ENCODE assay signal across 21 cellular contexts in the genomic region with DNA sequence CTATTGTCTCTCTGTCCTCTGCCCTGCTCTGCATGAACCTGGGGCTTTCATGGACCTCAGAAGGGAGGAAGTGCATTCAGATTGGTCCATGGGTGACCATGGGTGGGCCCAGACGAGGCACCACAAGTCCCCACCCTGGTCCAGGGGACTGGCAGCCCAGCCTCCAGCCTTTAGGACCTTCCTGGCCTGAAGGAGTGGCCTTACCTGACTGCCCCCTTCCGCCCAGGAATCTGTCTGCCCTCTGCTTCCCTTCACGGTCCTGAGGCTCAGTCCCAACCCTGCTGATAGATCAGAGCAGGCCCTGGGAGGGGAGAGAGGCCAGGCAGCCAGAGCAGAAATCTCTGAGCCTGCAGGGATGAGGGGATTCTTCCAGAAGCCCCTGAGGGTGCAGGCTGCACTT.
DNase-seq lines count a peak whose midpoint lies in the region; ATAC-seq, FAIRE-seq and TF ChIP-seq lines count a peak whose summit lies in the region.
"Had no signal": no experiment of that assay in that cellular context is flagged by ENCODE, and none has a peak within 500 bp of the region (broad histone marks: within the 10 kb centered on the region; RNA-seq: fewer than 3 reads in every experiment).

No MANE protein-coding gene starts in this region.

- no peaks in the 10 kb centered on the region for H3K36me3 ChIP-seq in H1 (ENCODE audit: control insufficient read depth in 2 of 4, insufficient read depth in 4 of 4, low read length in 3 of 4)
- no peaks in the 10 kb centered on the region for H3K36me3 ChIP-seq in sigmoid colon
- H3K36me3 ChIP-seq in upper lobe of right lung, result no peaks in the 10 kb centered on the region
- H3K36me3 ChIP-seq: BLaER1 treated with 17β-estradiol and CSF1 and Interleukin-3, amounts not matched to agents 10 nM and 100 nM; HAP-1 had no signal

- CTCF ChIA-PET in H1 (lab: Charles Lee; ENCODE audit: partially characterized antibody), result interaction anchor here (1.1 kb wide), 1 partner anchor 10 kb away, joined by 3 read pairs; no protein-coding TSS in a partner anchor

- no peak overlapping the region for H3K18ac ChIP-seq in H1 (ENCODE audit: extremely low read depth, low read length)

- no peak overlapping the region for H3K14ac ChIP-seq in H1 (ENCODE audit: insufficient read length)

- H3K9ac ChIP-seq in H1 (replicated peaks in 1 of 4; ENCODE audit: extremely low read depth in 1 of 4, low read depth in 3 of 4, low read length in 3 of 4), result no peak overlapping the region; a peak in 1 of 7 replicates
- H3K9ac ChIP-seq: BLaER1 treated with 17β-estradiol and CSF1 and Interleukin-3, amounts not matched to agents 10 nM and 100 nM had no signal

- H4K20me1 ChIP-seq in H1 (replicated peaks in 1 of 2; ENCODE audit: control insufficient read depth in 1 of 2, insufficient read depth in 2 of 2, low read length in 2 of 2), result no peaks in the 10 kb centered on the region
- H4K20me1 ChIP-seq: BLaER1 treated with 17β-estradiol and CSF1 and Interleukin-3, amounts not matched to agents 10 nM and 100 nM had no signal

- H3K56ac ChIP-seq in H1 (replicated peaks; ENCODE audit: insufficient read length, low read depth, low read length), result no peak overlapping the region

- no peak overlapping the region for H2BK120ac ChIP-seq in H1 (replicated peaks; ENCODE audit: low read depth, low read length)

- no peaks in the 10 kb centered on the region for H3K79me2 ChIP-seq in H1 (ENCODE audit: control insufficient read depth in 1 of 2, insufficient read depth in 2 of 2, low read length in 2 of 2)

- no peak overlapping the region for H2AK5ac ChIP-seq in H1 (ENCODE audit: low read depth, low read length)

- H3K4me1 Mint-ChIP-seq in CD14-positive monocyte, result no peaks in the 10 kb centered on the region
- no peaks in the 10 kb centered on the region for H3K4me1 Mint-ChIP-seq in natural killer cell
- H3K4me1 Mint-ChIP-seq: B cell; CD4-positive, CD25-positive, alpha-beta regulatory T cell; CD8-positive, alpha-beta memory T cell had no signal

- intact Hi-C loops in CD14-positive monocyte (cut with micrococcal nuclease) (no loop called here), sigmoid colon (cut with DNase I) (no loop called here), upper lobe of right lung (cut with DNase I) (no loop called here), natural killer cell (cut with micrococcal nuclease) (no loop called here)

- no peak for TF ChIP-seq EP300 in H1 (IDR thresholded peaks at IDR 0.05; ENCODE audit: borderline replicate concordance in 1 of 2, low read depth in 2 of 2, low read length in 2 of 2)
- no peak for TF ChIP-seq EP300 in sigmoid colon (IDR thresholded peaks at IDR 0.05)

- H4K5ac ChIP-seq in H1 (ENCODE audit: insufficient read length, low read depth, low read length), result no peak overlapping the region

- TF ChIP-seq POLR2A in H1 (IDR thresholded peaks at IDR 0.05; ENCODE audit: control extremely low read depth in 1 of 2, low read depth in 2 of 2, low read length in 2 of 2) (no peak), sigmoid colon (IDR thresholded peaks at IDR 0.05) (no peak)

- ATAC-seq in upper lobe of right lung (peak; percentile 16), natural killer cell (no peak), HG02840 (IDR thresholded peaks at IDR 0.05; ENCODE audit: low FRiP score, unreplicated experiment) (no peak)

- H2AFZ ChIP-seq in H1 (ENCODE audit: low read length), result no peak overlapping the region

- H3K4ac ChIP-seq in H1 (replicated peaks; ENCODE audit: insufficient read length, low read depth, low read length), result no peak overlapping the region

- peak; percentile 40 for DNase-seq in CD14-positive monocyte (ENCODE audit: low spot score)
- no peak for DNase-seq in H1 (ENCODE audit: low read depth in 1 of 2, low spot score in 2 of 2)
- peak; percentile 43 for DNase-seq in sigmoid colon
- DNase-seq in upper lobe of right lung, result no peak
- DNase-seq in natural killer cell, result no peak
- no peak for DNase-seq in NCI-H2227 treated with DMSO at 0.1 percent for 48 hours (lab: John Stamatoyannopoulos, UW)
- DNase-seq: CD4-positive, CD25-positive, alpha-beta regulatory T cell; CD8-positive, alpha-beta memory T cell; COR-L47; DMS 273 treated with DMSO at 0.1 percent for 48 hours; DMS53; DND-41; IMR-90 had no signal

- H3K36me3 Mint-ChIP-seq in CD14-positive monocyte, result no peaks in the 10 kb centered on the region
- H3K36me3 Mint-ChIP-seq in natural killer cell, result no peaks in the 10 kb centered on the region
- H3K36me3 Mint-ChIP-seq: CD4-positive, CD25-positive, alpha-beta regulatory T cell; CD8-positive, alpha-beta memory T cell had no signal

- WGBS in H1 (ENCODE audit: extremely low coverage in 1 of 2, insufficient coverage in 1 of 2, insufficient read length in 1 of 2, insufficient replicate concordance in 2 of 2, low coverage in 1 of 2, low lambda C conversion rate in 2 of 2, missing lambda C conversion rate in 1 of 2), 2 experiments, result 84% methylated on average over 3 of the region's 3 CpGs; no CpG with 5 or more reads in 1 of the 2 experiments
- 45 to 67% methylated on average over 3 of the region's 3 CpGs for WGBS in sigmoid colon, 2 donors

- H3K9me3 Mint-ChIP-seq in CD14-positive monocyte (peaks cover 0 to 4% (median 0%) of the 10 kb centered on the region in 7 donors), natural killer cell (peaks cover 9 to 18% of the 10 kb centered on the region in 2 donors)

- peaks cover 0 to 2% (median 1%) of the 10 kb centered on the region in 3 donors for H3K27me3 Mint-ChIP-seq in CD14-positive monocyte (ENCODE audit: low read depth in 3 of 3)
- no peaks in the 10 kb centered on the region for H3K27me3 Mint-ChIP-seq in natural killer cell (ENCODE audit: low read depth in 2 of 2)
- H3K27me3 Mint-ChIP-seq: B cell; CD4-positive, CD25-positive, alpha-beta regulatory T cell; CD8-positive, alpha-beta memory T cell had no signal

- H3K23ac ChIP-seq in H1 (ENCODE audit: insufficient read length), result no peak overlapping the region

- no peak overlapping the region for H2BK15ac ChIP-seq in H1 (ENCODE audit: low read length)

- H3K4me1 ChIP-seq in H1 (replicated peaks in 1 of 4; ENCODE audit: control insufficient read depth in 3 of 4, insufficient read depth in 4 of 4, low read length in 3 of 4), result no peaks in the 10 kb centered on the region
- no peaks in the 10 kb centered on the region for H3K4me1 ChIP-seq in sigmoid colon
- no peaks in the 10 kb centered on the region for H3K4me1 ChIP-seq in upper lobe of right lung
- H3K4me1 ChIP-seq: BLaER1 treated with 17β-estradiol and CSF1 and Interleukin-3, amounts not matched to agents 10 nM and 100 nM; HAP-1 had no signal

- H3K4me3 Mint-ChIP-seq in CD14-positive monocyte, result no peak overlapping the region
- no peak overlapping the region for H3K4me3 Mint-ChIP-seq in natural killer cell
- H3K4me3 Mint-ChIP-seq: B cell; CD4-positive, CD25-positive, alpha-beta regulatory T cell; CD8-positive, alpha-beta memory T cell had no signal

- TF ChIP-seq RAD21 in H1 (IDR thresholded peaks at IDR 0.05 in 1 of 2, conservative IDR thresholded peaks at IDR 0.05 in 1 of 2; ENCODE audit: low read depth in 2 of 2, low read length in 2 of 2), result no peak

- no peak overlapping the region for H2BK12ac ChIP-seq in H1 (ENCODE audit: low read depth, low read length)

- no peak overlapping the region for H3K27ac Mint-ChIP-seq in CD14-positive monocyte
- no peak overlapping the region for H3K27ac Mint-ChIP-seq in natural killer cell
- H3K27ac Mint-ChIP-seq: B cell; CD4-positive, CD25-positive, alpha-beta regulatory T cell had no signal

- H2BK20ac ChIP-seq in H1 (ENCODE audit: low read length), result no peak overlapping the region

- no peak overlapping the region for H3K27ac ChIP-seq in H1 (ENCODE audit: low read depth, low read length)
- no peak overlapping the region for H3K27ac ChIP-seq in sigmoid colon
- H3K27ac ChIP-seq in upper lobe of right lung, result no peak overlapping the region
- H3K27ac ChIP-seq: BLaER1 treated with 17β-estradiol and CSF1 and Interleukin-3, amounts not matched to agents 10 nM and 100 nM; HL-60 had no signal

- H3K23me2 ChIP-seq in H1 (ENCODE audit: low read depth, low read length), result no peaks in the 10 kb centered on the region

- no peak for FAIRE-seq in H1 (lab: Jason Lieb, UNC)
- FAIRE-seq: G401.6, GM12891, GM19239 had no signal

- H3K4me3 ChIP-seq in H1 (ENCODE audit: extremely low read depth in 1 of 4, insufficient read depth in 2 of 4, low read depth in 3 of 4, low read length in 4 of 4) (no peak overlapping the region), sigmoid colon (no peak overlapping the region), upper lobe of right lung (no peak overlapping the region)
- H3K4me3 ChIP-seq: BLaER1 treated with 17β-estradiol and CSF1 and Interleukin-3, amounts not matched to agents 10 nM and 100 nM; HAP-1 had no signal

- peaks cover 3 to 5% of the 10 kb centered on the region in 2 experiments; a peak in 1 of 4 replicates for H3K9me3 ChIP-seq in H1 (ENCODE audit: insufficient read depth in 2 of 2, low read depth in 1 of 2, low read length in 1 of 2)
- no peaks in the 10 kb centered on the region for H3K9me3 ChIP-seq in sigmoid colon
- H3K9me3 ChIP-seq in upper lobe of right lung, result no peaks in the 10 kb centered on the region

- H4K8ac ChIP-seq in H1 (ENCODE audit: extremely low read depth, insufficient read depth, low read length), result peak overlapping the region; percentile 85

- H3K79me1 ChIP-seq in H1 (ENCODE audit: low read depth, low read length), result no peaks in the 10 kb centered on the region

- H2BK5ac ChIP-seq in H1 (ENCODE audit: low read depth, low read length), result no peak overlapping the region

- H3K4me2 ChIP-seq in H1 (ENCODE audit: insufficient read depth in 1 of 2, low read depth in 2 of 2, low read length in 2 of 2), result no peak overlapping the region
- H3K4me2 ChIP-seq: BLaER1 treated with 17β-estradiol and CSF1 and Interleukin-3, amounts not matched to agents 10 nM and 100 nM had no signal

- no peaks in the 10 kb centered on the region for H3K27me3 ChIP-seq in H1 (replicated peaks in 1 of 4; ENCODE audit: control insufficient read depth in 3 of 4, extremely low read depth in 1 of 4, insufficient read depth in 3 of 4, low read length in 3 of 4)
- no peaks in the 10 kb centered on the region for H3K27me3 ChIP-seq in sigmoid colon
- H3K27me3 ChIP-seq in upper lobe of right lung, result no peaks in the 10 kb centered on the region
- H3K27me3 ChIP-seq: BLaER1 treated with 17β-estradiol and CSF1 and Interleukin-3, amounts not matched to agents 10 nM and 100 nM had no signal

- POLR2A ChIA-PET in H1 (lab: Charles Lee; ENCODE audit: partially characterized antibody), result interaction anchor here (0.9 kb wide), 1 partner anchor 16 kb away, joined by 3 read pairs; no protein-coding TSS in a partner anchor

- no peak for TF ChIP-seq CTCF in CD14-positive monocyte (IDR thresholded peaks at IDR 0.05)
- no peak for TF ChIP-seq CTCF in H1 (IDR thresholded peaks at IDR 0.05; ENCODE audit: control extremely low read depth in 1 of 3, insufficient read depth in 1 of 3, low read depth in 1 of 3, low read length in 3 of 3)
- no peak for TF ChIP-seq CTCF in sigmoid colon (IDR thresholded peaks at IDR 0.05)
- no peak for TF ChIP-seq CTCF in upper lobe of right lung (IDR thresholded peaks at IDR 0.05)
- no peak for TF ChIP-seq CTCF in natural killer cell (IDR thresholded peaks at IDR 0.05)

- H4K91ac ChIP-seq in H1 (replicated peaks; ENCODE audit: insufficient read length, low read length), result no peak overlapping the region

TF ChIP-seq in H1, 55 proteins besides CTCF, POLR2A, EP300 and RAD21 (continues in another document):
- TF ChIP-seq KDM4A (IDR thresholded peaks at IDR 0.05; ENCODE audit: low read depth, low read length, severe bottlenecking), result no peak
- TF ChIP-seq ASH2L (IDR thresholded peaks at IDR 0.05; ENCODE audit: low read length), result no peak

Comparison
In these comparisons a context has a peak if more than half of its experiments do, and no peak if none do; other contexts are left out.
1. DNase-seq: peak in CD14-positive monocyte (single experiment) and sigmoid colon (single experiment); none in H1 (0 of 2), upper lobe of right lung (single experiment), natural killer cell (single experiment) and NCI-H2227 treated with DMSO at 0.1 percent for 48 hours (single experiment).